Comparison of ENCODE assay signal across 26 cellular contexts in genomic region chr2:214395040-214395439, GRCh38. TPM values are rescaled to one million over a fixed set of nuclear protein-coding genes. Genes with fewer than 3 reads are reported as not detected.
DNase-seq lines count a peak whose midpoint lies in the region; ATAC-seq, FAIRE-seq and TF ChIP-seq lines count a peak whose summit lies in the region.
"Had no signal": no experiment of that assay in that cellular context is flagged by ENCODE, and none has a peak within 500 bp of the region (broad histone marks: within the 10 kb centered on the region; RNA-seq: fewer than 3 reads in every experiment).

No MANE protein-coding gene starts in this region.

- no peak overlapping the region for H3K4me2 ChIP-seq in mammary epithelial cell (ENCODE audit: insufficient read depth, low read depth, low read length)
- H3K4me2 ChIP-seq: KMS-11 had no signal

- DNase-seq in MCF 10A (ENCODE audit: unreplicated experiment) (peak; percentile 60), mammary epithelial cell (no peak), adipocyte (ENCODE audit: low read depth) (peak; percentile 78), left lobe of liver (ENCODE audit: low spot score) (no peak), urothelium cell line (ENCODE audit: low spot score) (no peak), HAP-1 (ENCODE audit: low spot score in 2 of 2) (no peak)
- DNase-seq: BE2C; Caco-2; CD4-positive, CD25-positive, alpha-beta regulatory T cell; EL; GOT3; NCI-H1092 treated with DMSO at 0.1 percent for 48 hours; NCI-H146; NCI-H2081; NCI-H2171 treated with DMSO at 0.1 percent for 48 hours; NCI-H510A; NCI-H748 treated with DMSO at 0.1 percent for 48 hours; NK-92 treated with Interleukin-12 subunit alpha and Interleukin-12 subunit beta, amount 100 ng/mL, for 24 hours; Right ventricle myocardium superior had no signal

- no peaks in the 10 kb centered on the region for H3K27me3 ChIP-seq in mammary epithelial cell (ENCODE audit: insufficient read depth, low read length)
- no peaks in the 10 kb centered on the region for H3K27me3 ChIP-seq in adipocyte (replicated peaks; ENCODE audit: control insufficient read depth, insufficient read depth, low read length)
- H3K27me3 ChIP-seq in HAP-1 (ENCODE audit: low read depth) = no peaks in the 10 kb centered on the region
- H3K27me3 ChIP-seq: BE2C had no signal

- no peaks in the 10 kb centered on the region for H3K4me1 ChIP-seq in mammary epithelial cell (ENCODE audit: insufficient read depth, low read length)
- no peaks in the 10 kb centered on the region for H3K4me1 ChIP-seq in adipocyte (ENCODE audit: control insufficient read depth, insufficient read depth, low read length)
- H3K4me1 ChIP-seq in HAP-1 = no peaks in the 10 kb centered on the region
- H3K4me1 ChIP-seq: BE2C, Caco-2 had no signal

- TF ChIP-seq CTCF in MCF 10A (IDR thresholded peaks at IDR 0.05; ENCODE audit: unreplicated experiment) (no peak), mammary epithelial cell (conservative IDR thresholded peaks at IDR 0.05 in 1 of 2, IDR thresholded peaks at IDR 0.05 in 1 of 2; ENCODE audit: extremely low read depth in 1 of 2, insufficient read depth in 1 of 2, low read depth in 1 of 2, low read length in 2 of 2) (no peak)

- H3K27ac Mint-ChIP-seq in MCF 10A (ENCODE audit: low read depth, unreplicated experiment) = peak overlapping the region; percentile 18
- H3K27ac Mint-ChIP-seq: CD4-positive, CD25-positive, alpha-beta regulatory T cell had no signal

- no peak for FAIRE-seq in urothelium cell line (lab: Jason Lieb, UNC)
- FAIRE-seq: GM19239, RCC 7860 had no signal

- H3K4me3 ChIP-seq in mammary epithelial cell (replicated peaks in 1 of 3; ENCODE audit: insufficient read depth in 1 of 3, low read depth in 2 of 3, low read length in 3 of 3) (no peak overlapping the region), adipocyte (ENCODE audit: low read length) (no peak overlapping the region), HAP-1 (no peak overlapping the region)
- H3K4me3 ChIP-seq: GM12878 had no signal

- no peak overlapping the region for H3K4me3 Mint-ChIP-seq in MCF 10A (ENCODE audit: unreplicated experiment)
- H3K4me3 Mint-ChIP-seq: CD4-positive, CD25-positive, alpha-beta regulatory T cell had no signal

- in situ Hi-C loops in mammary epithelial cell (cut with MboI; ENCODE audit: low sequenced_read_pairs in 2 of 2) = no loop called here
- in situ Hi-C loops in HAP-1 (cut with MboI; ENCODE audit: low sequenced_read_pairs) = no loop called here

- BruUV-seq in MCF 10A (replicated peaks; lab: Mats Ljungman, UMichigan) (no TSS peak), mammary epithelial cell (replicated peaks; lab: Mats Ljungman, UMichigan) (no TSS peak)

- CTCF ChIA-PET in MCF 10A (lab: Yijun Ruan, JAX) (interaction anchor here (0.7 kb wide), 1 partner anchor 84 kb away, joined by 7 read pairs; no protein-coding TSS in a partner anchor), mammary epithelial cell (lab: Charles Lee; ENCODE audit: low non-redundant PET) (no interaction called here)

- intact Hi-C loops in MCF 10A (cut with micrococcal nuclease) = no loop called here
- intact Hi-C loops in mammary epithelial cell (cut with micrococcal nuclease) = no loop called here

- peaks cover 12% of the 10 kb centered on the region for H3K36me3 Mint-ChIP-seq in MCF 10A (ENCODE audit: insufficient read depth, unreplicated experiment)
- H3K36me3 Mint-ChIP-seq: CD4-positive, CD25-positive, alpha-beta regulatory T cell had no signal

- dilution Hi-C loops in mammary epithelial cell (cut with HindIII; ENCODE audit: low sequenced_read_pairs) = no loop called here

- peaks cover 13% of the 10 kb centered on the region for H3K4me1 Mint-ChIP-seq in MCF 10A (ENCODE audit: insufficient read depth, unreplicated experiment)
- H3K4me1 Mint-ChIP-seq: CD4-positive, CD25-positive, alpha-beta regulatory T cell had no signal

- no peak overlapping the region for H3K27ac ChIP-seq in mammary epithelial cell (ENCODE audit: insufficient read depth, low read depth, low read length)
- H3K27ac ChIP-seq: KMS-11 had no signal

- H3K9me3 ChIP-seq in mammary epithelial cell (replicated peaks; ENCODE audit: insufficient read depth, low read length) (no peaks in the 10 kb centered on the region), adipocyte (ENCODE audit: control insufficient read depth, low read length) (no peaks in the 10 kb centered on the region), HAP-1 (no peaks in the 10 kb centered on the region)
- H3K9me3 ChIP-seq: BE2C, Caco-2 had no signal

- POLR2A ChIA-PET in MCF 10A (lab: Yijun Ruan, JAX) = interaction anchor here (1.3 kb wide), 1 partner anchor 414 kb away, joined by 3 read pairs; no protein-coding TSS in a partner anchor

- H3K36me3 ChIP-seq in mammary epithelial cell (ENCODE audit: insufficient read depth, low read length) (no peaks in the 10 kb centered on the region), adipocyte (ENCODE audit: control insufficient read depth, insufficient read depth, low read length, severe bottlenecking) (no peaks in the 10 kb centered on the region), HAP-1 (replicated peaks) (no peaks in the 10 kb centered on the region)
- H3K36me3 ChIP-seq: BE2C had no signal

- no peak overlapping the region for H3K9ac ChIP-seq in mammary epithelial cell (ENCODE audit: insufficient read depth, low read length)
- no peak overlapping the region for H3K9ac ChIP-seq in adipocyte (ENCODE audit: low read length)
- H3K9ac ChIP-seq: KMS-11 had no signal

- H2AFZ ChIP-seq in mammary epithelial cell (ENCODE audit: low read depth, low read length) = no peak overlapping the region

- H3K79me2 ChIP-seq in mammary epithelial cell (ENCODE audit: insufficient read depth, low read length) = no peaks in the 10 kb centered on the region

- ATAC-seq in left lobe of liver = peak; percentile 70
- ATAC-seq in GM21619 (IDR thresholded peaks at IDR 0.05; ENCODE audit: unreplicated experiment) = no peak
- no peak for ATAC-seq in esophagus mucosa
- ATAC-seq: GM12878 had no signal

- H4K20me1 ChIP-seq in mammary epithelial cell (ENCODE audit: insufficient read depth, low read length) = no peaks in the 10 kb centered on the region

- WGBS in mammary epithelial cell (ENCODE audit: low coverage, missing lambda C conversion rate) = 71% methylated on average over 1 of the region's 1 CpG

- H3K9me3 Mint-ChIP-seq in MCF 10A (ENCODE audit: unreplicated experiment) = no peaks in the 10 kb centered on the region

- no peaks in the 10 kb centered on the region for H3K27me3 Mint-ChIP-seq in MCF 10A (ENCODE audit: insufficient read depth, unreplicated experiment)

RNA-seq across cellular contexts. Expression of gene VWC2L, which starts 15.8 kb away (rescaled TPM):
- total RNA-seq in MCF 10A (2022) = not detected in 2 replicates
- total RNA-seq in mammary epithelial cell = not detected
- polyA plus RNA-seq in mammary epithelial cell = not detected
- not detected for polyA minus RNA-seq in mammary epithelial cell
- not detected for total RNA-seq in left lobe of liver
- not detected for total RNA-seq in esophagus mucosa
- total RNA-seq: A172; Caco-2; CD4-positive, CD25-positive, alpha-beta regulatory T cell; GM12878; Right ventricle myocardium superior had no signal
- polyA plus RNA-seq: CD4-positive, CD25-positive, alpha-beta regulatory T cell; GM12878 had no signal

Comparison
In these comparisons a context has a peak if more than half of its experiments do, and no peak if none do; other contexts are left out.
1. DNase-seq: peak in MCF 10A (single experiment) and adipocyte (single experiment); none in mammary epithelial cell (single experiment), left lobe of liver (single experiment), urothelium cell line (single experiment) and HAP-1 (0 of 2).